ENCODE assay signal across 35 cellular contexts in genomic region chrX:44433556-44433955, GRCh38.
"Had no signal": no experiment of that assay in that cellular context is flagged by ENCODE, and none has a peak within 500 bp of the region (broad histone marks: within the 10 kb centered on the region; RNA-seq: fewer than 3 reads in every experiment).

No MANE protein-coding gene starts in this region.

- H3K27ac ChIP-seq: Peyer's patch, VCaP had no signal

- H3K36me3 ChIP-seq: MG63, Peyer's patch had no signal

- H3K9me3 Mint-ChIP-seq: activated B cell treated with CpG ODN at 0.5 μM for 24 hours; activated CD4-positive, alpha-beta memory T cell treated with anti-CD3 and anti-CD28 coated beads for 36 hours; activated naive CD4-positive, alpha-beta T cell treated with anti-CD3 and anti-CD28 coated beads for 36 hours; activated naive CD4-positive, alpha-beta T cell treated with anti-CD3 and anti-CD28 coated beads, Interleukin-2, amount 50 U/mL, for 72 hours; activated T-cell treated with anti-CD3 and anti-CD28 coated beads, Interleukin-2, amount 50 U/mL, for 4 hours had no signal

- H3K4me1 ChIP-seq: Peyer's patch had no signal

- H3K4me3 Mint-ChIP-seq: activated B cell treated with CpG ODN at 0.5 μM for 24 hours; activated CD4-positive, alpha-beta memory T cell treated with anti-CD3 and anti-CD28 coated beads for 36 hours; activated naive CD4-positive, alpha-beta T cell treated with anti-CD3 and anti-CD28 coated beads for 36 hours; activated T-cell treated with anti-CD3 and anti-CD28 coated beads, Interleukin-2, amount 50 U/mL, for 4 hours; activated T-helper 1 cell treated with anti-CD3 and anti-CD28 coated beads, Interleukin-12 subunit alpha, Interleukin-12 subunit beta, Interleukin-2, Interleukin-4 antibody, amounts not matched to agents 30 ng/mL and 10 ng/mL and 1 ng/mL, durations not matched to agents 14 hours and 24 hours and 36 hours; brain; T-cell had no signal

- H3K27ac Mint-ChIP-seq: activated B cell treated with CpG ODN at 0.5 μM for 24 hours; activated CD4-positive, alpha-beta memory T cell treated with anti-CD3 and anti-CD28 coated beads for 36 hours; activated naive CD4-positive, alpha-beta T cell treated with anti-CD3 and anti-CD28 coated beads for 36 hours; activated naive CD4-positive, alpha-beta T cell treated with anti-CD3 and anti-CD28 coated beads, Interleukin-2, amount 50 U/mL, for 72 hours; activated T-helper 1 cell treated with anti-CD3 and anti-CD28 coated beads, Interleukin-12 subunit alpha, Interleukin-12 subunit beta, Interleukin-2, Interleukin-4 antibody, amounts not matched to agents 30 ng/mL and 10 ng/mL and 1 ng/mL, durations not matched to agents 14 hours and 24 hours and 36 hours; brain; T-cell had no signal

- H3K27me3 Mint-ChIP-seq: activated B cell treated with CpG ODN at 0.5 μM for 24 hours; activated CD4-positive, alpha-beta memory T cell treated with anti-CD3 and anti-CD28 coated beads for 36 hours had no signal

- ATAC-seq: activated naive CD4-positive, alpha-beta T cell treated with anti-CD3 and anti-CD28 coated beads, Interleukin-2, amount 50 U/mL, for 72 hours; activated T-cell treated with anti-CD3 and anti-CD28 coated beads, Interleukin-2, amount 50 U/mL, for 4 hours; SK-N-SH treated with all-trans-retinoic acid at 6 μM for 48 hours; T-cell had no signal

- H3K27me3 ChIP-seq: MG63, Peyer's patch had no signal

- H3K4me1 Mint-ChIP-seq: activated B cell treated with CpG ODN at 0.5 μM for 24 hours, brain, T-cell had no signal

- H3K9me3 ChIP-seq: MG63, Peyer's patch had no signal

- DNase-seq: activated B cell treated with CpG ODN at 0.5 μM for 24 hours; activated CD4-positive, alpha-beta memory T cell treated with anti-CD3 and anti-CD28 coated beads for 36 hours; activated CD4-positive, alpha-beta T cell treated with anti-CD3 and anti-CD28 coated beads for 4 hours; activated CD4-positive, alpha-beta T cell treated with anti-CD3 and anti-CD28 coated beads, Interleukin-2, amount 50 U/mL, for 1 hour; activated CD4-positive, CD25-positive, alpha-beta regulatory T cell treated with anti-CD3 and anti-CD28 coated beads, Interleukin-2, amount 50 U/mL, for 72 hours; activated CD8-positive, alpha-beta memory T cell treated with anti-CD3 and anti-CD28 coated beads, Interleukin-2, amount 50 U/mL, for 4 hours; activated gamma-delta T cell treated with Interleukin-2 at 50 U/mL for 16 hours; activated naive CD4-positive, alpha-beta T cell treated with anti-CD3 and anti-CD28 coated beads for 36 hours; activated T-cell treated with anti-CD3 and anti-CD28 coated beads for 4 hours; activated T-cell treated with anti-CD3 and anti-CD28 coated beads, Interleukin-2, amount 50 U/mL, for 4 hours; anterior cingulate cortex; central memory CD4-positive, alpha-beta T cell; Karpas-422; KBM-7; MG63; NCI-H1048; NCI-H1105 treated with DMSO at 0.1 percent for 48 hours; NCI-H1436; NCI-H1694; NCI-H1930; NCI-H2081 treated with DMSO at 0.1 percent for 48 hours; NCI-H510A; NCI-H526; NCI-H748 treated with DMSO at 0.1 percent for 48 hours; Peyer's patch; RPMI8226; SHP77 treated with DMSO at 0.1 percent for 48 hours; T-cell; T-helper 2 cell; T-helper 9 cell had no signal

- H3K4me3 ChIP-seq: MG63, Peyer's patch had no signal

- H3K36me3 Mint-ChIP-seq: activated CD4-positive, alpha-beta memory T cell treated with anti-CD3 and anti-CD28 coated beads for 36 hours; brain; T-cell had no signal
